8 cellular contexts compared by ENCODE assay signal in genomic region chr14:23034498-23035302, GRCh38.
DNase-seq lines count a peak whose midpoint lies in the region; ATAC-seq and TF ChIP-seq lines count a peak whose summit lies in the region.

PSMB5 (minus strand) TSS chr14:23034900; CDS start chr14:23034881, 19 bp downstream.

- DNase-seq in AG04449 (ENCODE audit: low read depth, low spot score) = peak; percentile 73
- DNase-seq in activated CD4-positive, alpha-beta T cell treated with anti-CD3 and anti-CD28 coated beads for 48 hours = peak; percentile 92
- peak; percentile 90 for DNase-seq in ecto neural progenitor cell (ENCODE audit: low spot score)
- peak; percentile 97 for DNase-seq in medulla oblongata (ENCODE audit: extremely low spot score)
- DNase-seq in stimulated activated CD8-positive, alpha-beta memory T cell treated with anti-CD3 and anti-CD28 coated beads, Interleukin-12 subunit alpha, Interleukin-12 subunit beta, amount 100 ng/mL, for 4 hours (ENCODE audit: low read depth) = peak; percentile 73
- DNase-seq in NCI-H345 treated with DMSO at 0.1 percent for 48 hours (lab: John Stamatoyannopoulos, UW; ENCODE audit: unreplicated experiment) = no peak

- H3K4me3 ChIP-seq in AG04449 (ENCODE audit: low read depth, low read length) = peak within 1 kb of the TSS; percentile 92

- peak; percentile 3 for TF ChIP-seq CTCF in AG04449 (IDR thresholded peaks at IDR 0.05; ENCODE audit: insufficient read depth, low read length, missing control alignments)

- POLR2A ChIA-PET in AG04449 (lab: Yijun Ruan, JAX) = interaction anchor here (0.6 to 1.0 kb wide), 3 partner anchors 10 to 74 kb away, joined by 3 read pairs; no protein-coding TSS in a partner anchor

- ATAC-seq in GM19324 (IDR thresholded peaks at IDR 0.05; ENCODE audit: low FRiP score, unreplicated experiment) = peak; percentile 92
- peak; percentile 89 for ATAC-seq in HG03520 (IDR thresholded peaks at IDR 0.05; ENCODE audit: unreplicated experiment)

- CTCF ChIA-PET in AG04449 (lab: Yijun Ruan, JAX) = interaction anchor here (0.6 to 2.4 kb wide), 9 partner anchors 10 to 75 kb away, joined by 3 to 16 read pairs (median 4); no protein-coding TSS in a partner anchor
